In genomic region chr7:551615-551970, GRCh38 we compare ENCODE assay signal across 1 cellular context. TPM values are rescaled to one million over a fixed set of nuclear protein-coding genes. Genes with fewer than 3 reads are reported as not detected.
"Had no signal": no experiment of that assay in that cellular context is flagged by ENCODE, and none has a peak within 500 bp of the region (broad histone marks: within the 10 kb centered on the region; RNA-seq: fewer than 3 reads in every experiment).

No MANE protein-coding gene starts in this region.

RNA-seq across cellular contexts. Expression of gene PDGFA, which starts 31.9 kb away (rescaled TPM):
- total RNA-seq: OCI-LY7 had no signal
